In genomic region chr15:96303503-96304054, GRCh38 we compare ENCODE assay signal across 3 cellular contexts.
TF ChIP-seq lines count a peak whose summit lies in the region.

No MANE protein-coding gene starts in this region.

TF ChIP-seq in HEK293, 187 proteins besides CTCF, POLR2A, EP300 and RAD21 (continued from another document and continues in another):
- TF ChIP-seq PBX3 (CRISPR knock-in tag; IDR thresholded peaks at IDR 0.05): no peak
- no peak for TF ChIP-seq GLIS1 (tag by site-specific recombination; IDR thresholded peaks at IDR 0.05)
- TF ChIP-seq HOXD13 (CRISPR knock-in tag; IDR thresholded peaks at IDR 0.05; ENCODE audit: borderline replicate concordance): no peak
- no peak for TF ChIP-seq ZNF621 (tag by site-specific recombination; IDR thresholded peaks at IDR 0.05)
- no peak for TF ChIP-seq ZNF354C (tag by site-specific recombination; IDR thresholded peaks at IDR 0.05; ENCODE audit: borderline replicate concordance, low read depth)
- TF ChIP-seq ZNF174 (tag by site-specific recombination; IDR thresholded peaks at IDR 0.05): no peak
- peak; percentile 63; the same call in 1 of the 2 replicates for TF ChIP-seq WT1 (tag by site-specific recombination; IDR thresholded peaks at IDR 0.05)
- no peak for TF ChIP-seq ZBTB11 (tag by site-specific recombination; conservative IDR thresholded peaks at IDR 0.05; ENCODE audit: low read depth)
- no peak for TF ChIP-seq ZNF112 (tag by site-specific recombination; IDR thresholded peaks at IDR 0.05)
- no peak for TF ChIP-seq ZSCAN23 (tag by site-specific recombination; IDR thresholded peaks at IDR 0.05)
- TF ChIP-seq KLF10 (tag by site-specific recombination; IDR thresholded peaks at IDR 0.05): no peak
- TF ChIP-seq ZNF211 (tag by site-specific recombination; IDR thresholded peaks at IDR 0.05; ENCODE audit: low read depth): no peak

TF ChIP-seq in HEK293T, 16 proteins besides CTCF, POLR2A, EP300 and RAD21:
- peak; percentile 33; the same call in 1 of the 2 replicates for TF ChIP-seq PKNOX1 (IDR thresholded peaks at IDR 0.05)
- no peak for TF ChIP-seq HDGF (IDR thresholded peaks at IDR 0.05; ENCODE audit: borderline replicate concordance)

TF ChIP-seq in K562, 482 proteins besides CTCF, POLR2A, EP300 and RAD21 (continued from another document):
- TF ChIP-seq PPARD (CRISPR knock-in tag; IDR thresholded peaks at IDR 0.05) (no peak), ZBTB5 (IDR thresholded peaks at IDR 0.05) (no peak), ATF3 (IDR thresholded peaks at IDR 0.05) (no peak), ATF3 (CRISPR knock-in tag; conservative IDR thresholded peaks at IDR 0.05) (no peak)
